ENCODE assay signal across 8 cellular contexts in genomic region chr6:134519456-134519855, GRCh38.
A peak's percentile ranks its signal among the peaks of the same experiment; 100 is the strongest.
DNase-seq lines count a peak whose midpoint lies in the region; ATAC-seq and TF ChIP-seq lines count a peak whose summit lies in the region.

No MANE protein-coding gene starts in this region.

- peak overlapping the region in 7 of 8 donors; percentile 43 to 80 (median 77) for H3K4me3 Mint-ChIP-seq in CD4-positive, alpha-beta memory T cell
- H3K4me3 Mint-ChIP-seq in activated CD4-positive, alpha-beta T cell treated with anti-CD3 and anti-CD28 coated beads, Interleukin-2, amount 10 ng/mL, durations not matched to agents 7 days and 5 days = peak overlapping the region; percentile 6

- TF ChIP-seq EP300 in esophagus muscularis mucosa (IDR thresholded peaks at IDR 0.05) = no peak

- H3K36me3 Mint-ChIP-seq in CD4-positive, alpha-beta memory T cell = no peaks in the 10 kb centered on the region
- H3K36me3 Mint-ChIP-seq in activated CD4-positive, alpha-beta T cell treated with anti-CD3 and anti-CD28 coated beads, Interleukin-2, amount 10 ng/mL, durations not matched to agents 7 days and 5 days (ENCODE audit: low read depth) = peaks cover 2% of the 10 kb centered on the region

- peak overlapping the region; percentile 65 to 91 (median 87) for H3K27ac Mint-ChIP-seq in CD4-positive, alpha-beta memory T cell
- H3K27ac Mint-ChIP-seq in activated CD4-positive, alpha-beta T cell treated with anti-CD3 and anti-CD28 coated beads, Interleukin-2, amount 10 ng/mL, durations not matched to agents 7 days and 5 days = peak overlapping the region; percentile 87

- peaks cover 0 to 2% (median 0%) of the 10 kb centered on the region in 8 donors for H3K9me3 Mint-ChIP-seq in CD4-positive, alpha-beta memory T cell
- no peaks in the 10 kb centered on the region for H3K9me3 Mint-ChIP-seq in activated CD4-positive, alpha-beta T cell treated with anti-CD3 and anti-CD28 coated beads, Interleukin-2, amount 10 ng/mL, durations not matched to agents 7 days and 5 days

- 66% methylated on average over 4 of the region's 4 CpGs for WGBS in esophagus muscularis mucosa

- TF ChIP-seq CTCF in left lung (IDR thresholded peaks at IDR 0.05) = no peak
- TF ChIP-seq CTCF in esophagus muscularis mucosa (IDR thresholded peaks at IDR 0.05) = no peak

- no peaks in the 10 kb centered on the region for H3K9me3 ChIP-seq in CD4-positive, alpha-beta memory T cell (ENCODE audit: control insufficient read depth in 1 of 2, low read length in 2 of 2)
- no peaks in the 10 kb centered on the region for H3K9me3 ChIP-seq in left lung
- no peaks in the 10 kb centered on the region for H3K9me3 ChIP-seq in esophagus muscularis mucosa

- no peak for TF ChIP-seq POLR2A in esophagus muscularis mucosa (IDR thresholded peaks at IDR 0.05; ENCODE audit: low read depth)

- H3K36me3 ChIP-seq in CD4-positive, alpha-beta memory T cell (ENCODE audit: insufficient read depth, low read length) = no peaks in the 10 kb centered on the region
- no peaks in the 10 kb centered on the region for H3K36me3 ChIP-seq in left lung
- H3K36me3 ChIP-seq in esophagus muscularis mucosa = no peaks in the 10 kb centered on the region

- peak; percentile 70 for ATAC-seq in HG03103 (IDR thresholded peaks at IDR 0.05; ENCODE audit: low read depth, unreplicated experiment)
- peak; percentile 6 for ATAC-seq in left lung
- ATAC-seq in HG03520 (IDR thresholded peaks at IDR 0.05; ENCODE audit: unreplicated experiment) = no peak
- no peak for ATAC-seq in HG03571 (IDR thresholded peaks at IDR 0.05; ENCODE audit: unreplicated experiment)

- peaks cover 7 to 25% (median 17%) of the 10 kb centered on the region in 4 donors for H3K4me1 Mint-ChIP-seq in CD4-positive, alpha-beta memory T cell
- H3K4me1 Mint-ChIP-seq in activated CD4-positive, alpha-beta T cell treated with anti-CD3 and anti-CD28 coated beads, Interleukin-2, amount 10 ng/mL, durations not matched to agents 7 days and 5 days = peaks cover 27% of the 10 kb centered on the region

- peaks cover 18% of the 10 kb centered on the region for H3K4me1 ChIP-seq in CD4-positive, alpha-beta memory T cell (ENCODE audit: insufficient read depth, low read length)
- H3K4me1 ChIP-seq in left lung = peaks cover 25 to 54% of the 10 kb centered on the region in 2 donors
- peaks cover 23 to 41% (median 28%) of the 10 kb centered on the region in 4 donors for H3K4me1 ChIP-seq in esophagus muscularis mucosa

- DNase-seq in CD4-positive, alpha-beta memory T cell = peak; percentile 41 to 61 (median 51)
- DNase-seq in activated CD4-positive, alpha-beta T cell treated with anti-CD3 and anti-CD28 coated beads, Interleukin-2, amount 10 ng/mL, durations not matched to agents 7 days and 5 days = peak; percentile 54
- DNase-seq in left lung = peak in 1 of 2 donors; percentile 66
- DNase-seq in esophagus muscularis mucosa (ENCODE audit: extremely low spot score) = no peak
- no peak for DNase-seq in occipital lobe (lab: John Stamatoyannopoulos, UW)

- no peaks in the 10 kb centered on the region for H3K27me3 ChIP-seq in CD4-positive, alpha-beta memory T cell (ENCODE audit: insufficient read depth, low read length)
- H3K27me3 ChIP-seq in left lung = no peaks in the 10 kb centered on the region
- no peaks in the 10 kb centered on the region for H3K27me3 ChIP-seq in esophagus muscularis mucosa

- no peak overlapping the region for H3K4me3 ChIP-seq in CD4-positive, alpha-beta memory T cell (ENCODE audit: low read length in 2 of 2)
- no peak overlapping the region for H3K4me3 ChIP-seq in left lung
- no peak overlapping the region for H3K4me3 ChIP-seq in esophagus muscularis mucosa

- CTCF ChIA-PET in CD4-positive, alpha-beta memory T cell (lab: Charles Lee; ENCODE audit: partially characterized antibody) = no interaction called here
- CTCF ChIA-PET in activated CD4-positive, alpha-beta T cell treated with anti-CD3 and anti-CD28 coated beads, Interleukin-2, amount 10 ng/mL, durations not matched to agents 7 days and 5 days (lab: Charles Lee) = interaction anchor here (0.6 to 1.5 kb wide), 8 partner anchors 9 to 1791 kb away, joined by 3 to 5 read pairs (median 4); no protein-coding TSS in a partner anchor

- intact Hi-C loops in CD4-positive, alpha-beta memory T cell (cut with micrococcal nuclease) = loop anchor here (5.0 kb wide), 1 partner anchor 342 kb away; no protein-coding TSS in a partner anchor
- intact Hi-C loops in left lung (cut with DNase I) (loop anchor here in 1 of 2 donors (10.0 kb wide), 2 partner anchors 125 to 345 kb away; no protein-coding TSS in a partner anchor), esophagus muscularis mucosa (cut with DNase I) (no loop called here)

- no peak overlapping the region for H3K27ac ChIP-seq in CD4-positive, alpha-beta memory T cell (ENCODE audit: low read depth, low read length)
- H3K27ac ChIP-seq in left lung (peak overlapping the region; percentile 21 to 67), esophagus muscularis mucosa (replicated peaks in 1 of 4) (peak overlapping the region in 1 of 4 donors; percentile 67)

- POLR2A ChIA-PET in CD4-positive, alpha-beta memory T cell (lab: Charles Lee; ENCODE audit: partially characterized antibody) = interaction anchor here (0.7 kb wide), 1 partner anchor 9 kb away, joined by 3 read pairs; no protein-coding TSS in a partner anchor
- POLR2A ChIA-PET in activated CD4-positive, alpha-beta T cell treated with anti-CD3 and anti-CD28 coated beads, Interleukin-2, amount 10 ng/mL, durations not matched to agents 7 days and 5 days (lab: Charles Lee) = no interaction called here

- H3K27me3 Mint-ChIP-seq in CD4-positive, alpha-beta memory T cell = no peaks in the 10 kb centered on the region
- no peaks in the 10 kb centered on the region for H3K27me3 Mint-ChIP-seq in activated CD4-positive, alpha-beta T cell treated with anti-CD3 and anti-CD28 coated beads, Interleukin-2, amount 10 ng/mL, durations not matched to agents 7 days and 5 days

Comparison
In these comparisons a context has a peak if more than half of its experiments do, and no peak if none do; other contexts are left out.
1. DNase-seq: peak in CD4-positive, alpha-beta memory T cell (5 of 5) and activated CD4-positive, alpha-beta T cell treated with anti-CD3 and anti-CD28 coated beads, Interleukin-2, amount 10 ng/mL, durations not matched to agents 7 days and 5 days (single experiment); none in esophagus muscularis mucosa (single experiment) and occipital lobe (single experiment).
2. ATAC-seq: peak in HG03103 (single experiment) and left lung (single experiment); none in HG03520 (single experiment) and HG03571 (single experiment).